In the genomic region with DNA sequence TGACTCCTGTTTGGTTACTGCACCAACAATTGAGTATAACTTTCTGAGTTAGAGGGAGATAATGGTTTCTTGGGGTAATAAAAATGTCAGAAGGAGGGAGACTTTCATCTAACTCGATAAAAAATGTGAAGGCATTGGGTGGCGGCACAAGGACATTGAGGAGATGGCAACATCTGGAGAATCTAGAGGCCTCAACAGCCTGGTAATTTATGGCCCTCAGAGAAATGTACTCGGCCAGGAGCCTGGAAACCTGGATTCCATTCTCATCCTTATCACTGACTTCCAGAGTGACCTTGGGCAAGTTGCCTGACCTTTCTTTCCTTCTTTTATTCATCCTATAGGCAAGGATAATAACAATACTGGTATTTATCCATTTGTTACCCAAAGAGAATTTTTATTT, we compare ENCODE assay signal across 28 cellular contexts.
"Had no signal": no experiment of that assay in that cellular context is flagged by ENCODE, and none has a peak within 500 bp of the region (broad histone marks: within the 10 kb centered on the region; RNA-seq: fewer than 3 reads in every experiment).

No MANE protein-coding gene starts in this region.

- DNase-seq: activated CD4-positive, alpha-beta memory T cell treated with anti-CD3 and anti-CD28 coated beads for 36 hours; activated CD4-positive, alpha-beta T cell treated with anti-CD3 and anti-CD28 coated beads for 36 hours; activated CD4-positive, alpha-beta T cell treated with anti-CD3 and anti-CD28 coated beads, Interleukin-2, amount 10 ng/mL, durations not matched to agents 24 days and 14 days; activated CD4-positive, CD25-positive, alpha-beta regulatory T cell; activated CD4-positive, CD25-positive, alpha-beta regulatory T cell treated with anti-CD3 and anti-CD28 coated beads, Interleukin-2, amount 50 U/mL, for 72 hours; activated CD8-positive, alpha-beta memory T cell treated with anti-CD3 and anti-CD28 coated beads, Interleukin-2, amount 50 U/mL, for 48 hours; activated gamma-delta T cell; activated naive CD4-positive, alpha-beta T cell; activated naive CD4-positive, alpha-beta T cell treated with anti-CD3 and anti-CD28 coated beads, Interleukin-2, amount 10 ng/mL, durations not matched to agents 7 days and 5 days; activated naive CD8-positive, alpha-beta T cell treated with anti-CD3 and anti-CD28 coated beads, Interleukin-2, amount 10 ng/mL, durations not matched to agents 7 days and 5 days; activated T-cell treated with anti-CD3 and anti-CD28 coated beads for 4 hours; activated T-cell treated with anti-CD3 and anti-CD28 coated beads, Interleukin-2, amount 50 U/mL, for 24 hours; activated T-cell treated with anti-CD3 and anti-CD28 coated beads, Interleukin-2, amount 50 U/mL, for 72 hours; amygdala; aorta; body of pancreas; central memory CD4-positive, alpha-beta T cell; cerebellar nuclear complex; colonic mucosa; effector CD4-positive, alpha-beta T cell; effector memory CD8-positive, alpha-beta T cell; erythroblast; foreskin keratinocyte; gastrocnemius medialis; glutamatergic neuron; T-helper 2 cell had no signal

- H3K4me3 ChIP-seq: body of pancreas, colonic mucosa, esophagus muscularis mucosa, gastrocnemius medialis had no signal

- H3K36me3 Mint-ChIP-seq: activated naive CD4-positive, alpha-beta T cell treated with anti-CD3 and anti-CD28 coated beads, Interleukin-2, amount 10 ng/mL, durations not matched to agents 7 days and 5 days had no signal

- H3K27ac ChIP-seq: body of pancreas, colonic mucosa, esophagus muscularis mucosa, foreskin keratinocyte, gastrocnemius medialis had no signal

- H3K27ac Mint-ChIP-seq: activated CD4-positive, alpha-beta memory T cell treated with anti-CD3 and anti-CD28 coated beads for 36 hours; activated CD4-positive, alpha-beta T cell treated with anti-CD3 and anti-CD28 coated beads for 36 hours; activated CD4-positive, alpha-beta T cell treated with anti-CD3 and anti-CD28 coated beads, Interleukin-2, amount 10 ng/mL, durations not matched to agents 24 days and 14 days; activated naive CD4-positive, alpha-beta T cell treated with anti-CD3 and anti-CD28 coated beads, Interleukin-2, amount 10 ng/mL, durations not matched to agents 7 days and 5 days; activated naive CD4-positive, alpha-beta T cell treated with anti-CD3 and anti-CD28 coated beads, Interleukin-2, amount 50 U/mL, for 72 hours; activated naive CD8-positive, alpha-beta T cell treated with anti-CD3 and anti-CD28 coated beads, Interleukin-2, amount 10 ng/mL, durations not matched to agents 7 days and 5 days; activated T-cell treated with anti-CD3 and anti-CD28 coated beads, Interleukin-2, amount 50 U/mL, for 24 hours; effector memory CD8-positive, alpha-beta T cell had no signal

- H3K4me3 Mint-ChIP-seq: activated CD4-positive, alpha-beta memory T cell treated with anti-CD3 and anti-CD28 coated beads for 36 hours; activated CD4-positive, alpha-beta T cell treated with anti-CD3 and anti-CD28 coated beads for 36 hours; activated CD4-positive, alpha-beta T cell treated with anti-CD3 and anti-CD28 coated beads, Interleukin-2, amount 10 ng/mL, durations not matched to agents 24 days and 14 days; activated naive CD4-positive, alpha-beta T cell treated with anti-CD3 and anti-CD28 coated beads, Interleukin-2, amount 10 ng/mL, durations not matched to agents 7 days and 5 days; activated naive CD8-positive, alpha-beta T cell treated with anti-CD3 and anti-CD28 coated beads, Interleukin-2, amount 10 ng/mL, durations not matched to agents 7 days and 5 days; activated T-cell treated with anti-CD3 and anti-CD28 coated beads, Interleukin-2, amount 50 U/mL, for 24 hours; activated T-cell treated with anti-CD3 and anti-CD28 coated beads, Interleukin-2, amount 50 U/mL, for 72 hours; effector memory CD8-positive, alpha-beta T cell had no signal

- H3K36me3 ChIP-seq: colonic mucosa, esophagus muscularis mucosa, gastrocnemius medialis had no signal

- H3K4me1 ChIP-seq: body of pancreas, colonic mucosa, esophagus muscularis mucosa, foreskin keratinocyte, gastrocnemius medialis had no signal

- ATAC-seq: activated CD4-positive, alpha-beta T cell treated with anti-CD3 and anti-CD28 coated beads for 36 hours; activated naive CD4-positive, alpha-beta T cell treated with anti-CD3 and anti-CD28 coated beads, Interleukin-2, amount 50 U/mL, for 72 hours; activated T-cell treated with anti-CD3 and anti-CD28 coated beads, Interleukin-2, amount 50 U/mL, for 72 hours; body of pancreas; effector memory CD8-positive, alpha-beta T cell; foreskin keratinocyte; gastrocnemius medialis had no signal

- H3K27me3 ChIP-seq: body of pancreas, colonic mucosa, esophagus muscularis mucosa, gastrocnemius medialis had no signal

- H3K9me3 ChIP-seq: body of pancreas, colonic mucosa, gastrocnemius medialis had no signal

- H3K4me1 Mint-ChIP-seq: activated CD4-positive, alpha-beta T cell treated with anti-CD3 and anti-CD28 coated beads for 36 hours; activated CD4-positive, alpha-beta T cell treated with anti-CD3 and anti-CD28 coated beads, Interleukin-2, amount 10 ng/mL, durations not matched to agents 24 days and 14 days; activated naive CD4-positive, alpha-beta T cell treated with anti-CD3 and anti-CD28 coated beads, Interleukin-2, amount 10 ng/mL, durations not matched to agents 7 days and 5 days had no signal

- H3K9me3 Mint-ChIP-seq: effector memory CD8-positive, alpha-beta T cell had no signal
